26 cellular contexts compared by ENCODE assay signal in the genomic region with DNA sequence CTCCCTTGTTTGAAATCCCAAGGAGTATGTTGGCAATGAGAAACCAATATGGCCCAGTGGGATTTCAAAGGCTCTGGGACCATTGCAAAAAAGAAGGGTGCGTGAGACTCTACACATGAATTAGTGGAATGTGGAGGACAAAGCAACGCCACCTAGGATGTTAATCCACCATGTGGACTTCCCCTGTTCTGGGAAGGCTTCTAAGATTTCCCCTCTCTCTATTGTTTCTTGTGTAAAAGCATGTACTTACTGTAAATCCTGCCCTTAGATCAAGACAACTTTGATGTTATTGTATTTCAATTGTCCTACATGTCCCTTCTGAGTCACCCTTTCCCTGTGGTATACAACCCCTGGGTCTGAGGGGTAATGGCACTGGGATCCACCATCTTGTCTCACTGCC.
"Had no signal": no experiment of that assay in that cellular context is flagged by ENCODE, and none has a peak within 500 bp of the region (broad histone marks: within the 10 kb centered on the region; RNA-seq: fewer than 3 reads in every experiment).

No MANE protein-coding gene starts in this region.

- DNase-seq: cortex of kidney; dorsolateral prefrontal cortex; effector CD8-positive, alpha-beta T cell; heart right ventricle; kidney; left colon; left ventricle myocardium superior; mesenchymal stem cell; naive B cell; posterior cingulate gyrus; spleen; stimulated activated CD4-positive, alpha-beta T cell treated with anti-CD3 and anti-CD28 coated beads, Interleukin-15, amount 100 ng/mL, for 24 hours; stimulated activated CD4-positive, alpha-beta T cell treated with anti-CD3 and anti-CD28 coated beads, Interleukin-1b, Interleukin-23, amount 100 ng/mL, for 48 hours; stimulated activated CD4-positive, alpha-beta T cell treated with anti-CD3 and anti-CD28 coated beads, Interleukin-4, amount 100 ng/mL, for 4 hours; stimulated activated naive B cell treated with anti-CD40 and anti-IgM and Interleukin-4, amounts not matched to agents 10 μg/mL and 1 μg/mL and 100 μg/mL, for 72 hours; stimulated activated naive CD8-positive, alpha-beta T cell treated with anti-CD3 and anti-CD28 coated beads, Interleukin-15, amount 100 ng/mL, for 72 hours; testis; upper lobe of right lung had no signal

- H3K36me3 ChIP-seq: heart right ventricle, spleen, tibial nerve, upper lobe of right lung, vagina had no signal

- H3K27me3 Mint-ChIP-seq: stimulated activated naive CD8-positive, alpha-beta T cell treated with anti-CD3 and anti-CD28 coated beads, Interleukin-15, amount 100 ng/mL, for 72 hours had no signal

- FAIRE-seq: endometrium, frontal cortex, kidney had no signal

- H3K27me3 ChIP-seq: heart right ventricle, spleen, testis, tibial nerve, upper lobe of right lung, vagina had no signal

- H3K9me3 ChIP-seq: heart right ventricle, spleen, testis, tibial nerve, upper lobe of right lung, vagina had no signal

- H3K9me3 Mint-ChIP-seq: naive B cell; nephron; stimulated activated naive CD8-positive, alpha-beta T cell treated with anti-CD3 and anti-CD28 coated beads, Interleukin-15, amount 100 ng/mL, for 72 hours had no signal

- H3K27ac ChIP-seq: dorsolateral prefrontal cortex, heart right ventricle, spleen, testis, tibial nerve, upper lobe of right lung, vagina had no signal

- H3K4me3 Mint-ChIP-seq: stimulated activated naive B cell treated with anti-CD40 and anti-IgM and Interleukin-4, amounts not matched to agents 10 μg/mL and 1 μg/mL and 100 μg/mL, for 72 hours; stimulated activated naive CD8-positive, alpha-beta T cell treated with anti-CD3 and anti-CD28 coated beads, Interleukin-15, amount 100 ng/mL, for 72 hours had no signal

- H3K4me3 ChIP-seq: dorsolateral prefrontal cortex, heart right ventricle, lung, spleen, testis, tibial nerve, upper lobe of right lung, vagina had no signal

- ATAC-seq: esophagus mucosa; heart right ventricle; left colon; left ventricle myocardium superior; sciatic nerve; stimulated activated naive B cell treated with anti-CD40 and anti-IgM and Interleukin-4, amounts not matched to agents 10 μg/mL and 1 μg/mL and 100 μg/mL, for 72 hours; stimulated activated naive CD8-positive, alpha-beta T cell treated with anti-CD3 and anti-CD28 coated beads, Interleukin-15, amount 100 ng/mL, for 72 hours; upper lobe of right lung had no signal

- H3K27ac Mint-ChIP-seq: naive B cell; stimulated activated naive B cell treated with anti-CD40 and anti-IgM and Interleukin-4, amounts not matched to agents 10 μg/mL and 1 μg/mL and 100 μg/mL, for 72 hours had no signal

- H3K4me1 Mint-ChIP-seq: nephron had no signal

- H3K36me3 Mint-ChIP-seq: naive B cell had no signal

- H3K4me1 ChIP-seq: upper lobe of right lung had no signal
